9 cellular contexts compared by ENCODE assay signal in genomic region chr15:28021281-28022039, GRCh38.
DNase-seq lines count a peak whose midpoint lies in the region; TF ChIP-seq lines count a peak whose summit lies in the region.
"Had no signal": no experiment of that assay in that cellular context is flagged by ENCODE, and none has a peak within 500 bp of the region (broad histone marks: within the 10 kb centered on the region; RNA-seq: fewer than 3 reads in every experiment).

No MANE protein-coding gene starts in this region.

- intact Hi-C loops in transverse colon (cut with DNase I; ENCODE audit: low total_unique reads), result no loop called here
- intact Hi-C loops in activated CD4-positive, alpha-beta T cell treated with anti-CD3 and anti-CD28 coated beads, Interleukin-2, amount 10 ng/mL, durations not matched to agents 24 days and 14 days (cut with micrococcal nuclease), result no loop called here

- 48% methylated on average over 17 of the region's 17 CpGs; no CpG with 5 or more reads in 1 of the 2 donors for WGBS in transverse colon (ENCODE audit: low coverage in 1 of 2), 2 donors

- peak; percentile 5 for DNase-seq in stimulated activated CD4-positive, alpha-beta T cell treated with anti-CD3 and anti-CD28 coated beads, Interleukin-12 subunit alpha, Interleukin-12 subunit beta, amount 100 ng/mL, for 4 hours
- DNase-seq in stimulated activated CD4-positive, alpha-beta T cell treated with anti-CD3 and anti-CD28 coated beads, Interleukin-4, amount 100 ng/mL, for 1 hour, result no peak
- DNase-seq in NCI-H2196 (lab: John Stamatoyannopoulos, UW; ENCODE audit: unreplicated experiment) (peak; percentile 88), astrocyte of the cerebellum (ENCODE audit: low read depth) (peak; percentile 86), kidney glomerular epithelial cell (lab: John Stamatoyannopoulos, UW) (peak; percentile 98), transverse colon (peak; percentile 30), HCEC 1CT (no peak)
- DNase-seq in activated CD4-positive, alpha-beta T cell treated with anti-CD3 and anti-CD28 coated beads, Interleukin-2, amount 10 ng/mL, durations not matched to agents 24 days and 14 days, result no peak
- DNase-seq: activated T-cell treated with anti-CD3 and anti-CD28 coated beads, Interleukin-2, amount 50 U/mL, for 4 hours had no signal

- H3K4me1 Mint-ChIP-seq in activated CD4-positive, alpha-beta T cell treated with anti-CD3 and anti-CD28 coated beads, Interleukin-2, amount 10 ng/mL, durations not matched to agents 24 days and 14 days, result no peaks in the 10 kb centered on the region

- no peaks in the 10 kb centered on the region for H3K9me3 Mint-ChIP-seq in activated CD4-positive, alpha-beta T cell treated with anti-CD3 and anti-CD28 coated beads, Interleukin-2, amount 10 ng/mL, durations not matched to agents 24 days and 14 days
- H3K9me3 Mint-ChIP-seq: activated T-cell treated with anti-CD3 and anti-CD28 coated beads, Interleukin-2, amount 50 U/mL, for 4 hours had no signal

- no peaks in the 10 kb centered on the region for H3K36me3 ChIP-seq in transverse colon

- no peak overlapping the region for H3K4me3 Mint-ChIP-seq in activated CD4-positive, alpha-beta T cell treated with anti-CD3 and anti-CD28 coated beads, Interleukin-2, amount 10 ng/mL, durations not matched to agents 24 days and 14 days
- H3K4me3 Mint-ChIP-seq: activated T-cell treated with anti-CD3 and anti-CD28 coated beads, Interleukin-2, amount 50 U/mL, for 4 hours had no signal

- no peaks in the 10 kb centered on the region for H3K27me3 Mint-ChIP-seq in activated CD4-positive, alpha-beta T cell treated with anti-CD3 and anti-CD28 coated beads, Interleukin-2, amount 10 ng/mL, durations not matched to agents 24 days and 14 days

- in situ Hi-C loops in astrocyte of the cerebellum (cut with HindIII; ENCODE audit: low sequenced_read_pairs), result no loop called here
- in situ Hi-C loops in transverse colon (cut with MboI; ENCODE audit: low pct_ligation_motif_present in 1 of 4, low pct_unique_long_range_greater_than_20kb in 1 of 4, low sequenced_read_pairs in 3 of 4), result loop anchor here in 1 of 4 donors (10.0 kb wide), 1 partner anchor 103 kb away; no protein-coding TSS in a partner anchor

- H3K36me3 Mint-ChIP-seq in activated CD4-positive, alpha-beta T cell treated with anti-CD3 and anti-CD28 coated beads, Interleukin-2, amount 10 ng/mL, durations not matched to agents 24 days and 14 days (ENCODE audit: low read depth), result no peaks in the 10 kb centered on the region

- TF ChIP-seq CTCF in astrocyte of the cerebellum (IDR thresholded peaks at IDR 0.05; ENCODE audit: low read depth, low read length, missing control alignments), result peak; percentile 81
- TF ChIP-seq CTCF in transverse colon (IDR thresholded peaks at IDR 0.05), result peak; percentile 22 to 45 (median 41)

- H3K27me3 ChIP-seq in transverse colon, result no peaks in the 10 kb centered on the region

- no peak overlapping the region for H3K4me3 ChIP-seq in astrocyte of the cerebellum (ENCODE audit: low read depth, low read length)
- H3K4me3 ChIP-seq in transverse colon, result no peak overlapping the region

- no peak for TF ChIP-seq EP300 in transverse colon (IDR thresholded peaks at IDR 0.05; ENCODE audit: low read depth)

- TF ChIP-seq POLR2A in transverse colon (IDR thresholded peaks at IDR 0.05), result no peak

- H3K9me3 ChIP-seq in transverse colon, result no peaks in the 10 kb centered on the region

- H3K4me1 ChIP-seq in transverse colon, result no peaks in the 10 kb centered on the region

- H3K27ac ChIP-seq in transverse colon, result no peak overlapping the region

- no peak overlapping the region for H3K27ac Mint-ChIP-seq in activated CD4-positive, alpha-beta T cell treated with anti-CD3 and anti-CD28 coated beads, Interleukin-2, amount 10 ng/mL, durations not matched to agents 24 days and 14 days

Comparison
In these comparisons a context has a peak if more than half of its experiments do, and no peak if none do; other contexts are left out.
1. DNase-seq: peak in stimulated activated CD4-positive, alpha-beta T cell treated with anti-CD3 and anti-CD28 coated beads, Interleukin-12 subunit alpha, Interleukin-12 subunit beta, amount 100 ng/mL, for 4 hours (single experiment), NCI-H2196 (single experiment), astrocyte of the cerebellum (single experiment), kidney glomerular epithelial cell (single experiment) and transverse colon (single experiment); none in stimulated activated CD4-positive, alpha-beta T cell treated with anti-CD3 and anti-CD28 coated beads, Interleukin-4, amount 100 ng/mL, for 1 hour (single experiment), HCEC 1CT (single experiment) and activated CD4-positive, alpha-beta T cell treated with anti-CD3 and anti-CD28 coated beads, Interleukin-2, amount 10 ng/mL, durations not matched to agents 24 days and 14 days (single experiment).